8 cellular contexts compared by ENCODE assay signal in genomic region chr10:72334832-72335393, GRCh38. TPM values are rescaled to one million over a fixed set of nuclear protein-coding genes. Genes with fewer than 3 reads are reported as not detected.
DNase-seq lines count a peak whose midpoint lies in the region; ATAC-seq and TF ChIP-seq lines count a peak whose summit lies in the region.

No MANE protein-coding gene starts in this region.

- no peak overlapping the region for H3K9ac ChIP-seq in rectal smooth muscle tissue (ENCODE audit: low read length)

- ATAC-seq in GM18520 (IDR thresholded peaks at IDR 0.05; ENCODE audit: unreplicated experiment) (peak; percentile 39), HG02981 (IDR thresholded peaks at IDR 0.05; ENCODE audit: unreplicated experiment) (peak; percentile 61), RWPE2 (ENCODE audit: low read depth) (peak; percentile 59), heart left ventricle (peak; percentile 49 to 76 (median 62))

- no peaks in the 10 kb centered on the region for H3K9me3 Mint-ChIP-seq in activated naive CD4-positive, alpha-beta T cell treated with anti-CD3 and anti-CD28 coated beads for 36 hours

- DNase-seq in RWPE2 (ENCODE audit: low spot score): peak; percentile 94
- DNase-seq in activated naive CD4-positive, alpha-beta T cell treated with anti-CD3 and anti-CD28 coated beads for 36 hours: peak; percentile 94
- peak; percentile 83 to 93 (median 86) for DNase-seq in heart left ventricle
- no peak for DNase-seq in AG08395 (ENCODE audit: low spot score)
- no peak for DNase-seq in HuH-7 (ENCODE audit: low spot score)

- peak in 1 of 2 donors; percentile 20 for TF ChIP-seq POLR2A in heart left ventricle (IDR thresholded peaks at IDR 0.05)

- 9 to 16% (median 15%) methylated on average over 11 to 15 of the region's 15 CpGs for WGBS in heart left ventricle, 4 donors

- H3K4me1 ChIP-seq in RWPE2 (ENCODE audit: insufficient read depth, poor library complexity, severe bottlenecking): peaks cover 49% of the 10 kb centered on the region
- H3K4me1 ChIP-seq in heart left ventricle: peaks cover 8 to 74% (median 63%) of the 10 kb centered on the region in 12 donors
- H3K4me1 ChIP-seq in rectal smooth muscle tissue (ENCODE audit: control insufficient read depth, insufficient read depth, low read length): peaks cover 6% of the 10 kb centered on the region

- peak overlapping the region; percentile 99 for H3K27ac ChIP-seq in RWPE2 (ENCODE audit: poor library complexity, severe bottlenecking)
- peak overlapping the region; percentile 82 to 98 (median 92) for H3K27ac ChIP-seq in heart left ventricle
- H3K27ac ChIP-seq in rectal smooth muscle tissue (ENCODE audit: low read depth, low read length): peak overlapping the region; percentile 46

- intact Hi-C loops in activated naive CD4-positive, alpha-beta T cell treated with anti-CD3 and anti-CD28 coated beads for 36 hours (cut with micrococcal nuclease): loop anchor here (1.0 to 5.0 kb wide), 7 partner anchors 38 to 563 kb away; partner anchors contain the start of genes ANAPC16, ASCC1 and VSIR
- intact Hi-C loops in heart left ventricle (cut with DNase I): loop anchor here in 9 of 10 donors (5.0 to 10.0 kb wide), 14 partner anchors 63 to 440 kb away; partner anchors contain the start of genes CHST3 (in 1 of the 9) and DDIT4 (in 1 of the 9)

- H3K27ac Mint-ChIP-seq in activated naive CD4-positive, alpha-beta T cell treated with anti-CD3 and anti-CD28 coated beads for 36 hours: peak overlapping the region; percentile 100

- H3K27me3 Mint-ChIP-seq in activated naive CD4-positive, alpha-beta T cell treated with anti-CD3 and anti-CD28 coated beads for 36 hours (ENCODE audit: low read depth): no peaks in the 10 kb centered on the region

- H3K36me3 ChIP-seq in RWPE2 (ENCODE audit: low read depth): peaks cover 21% of the 10 kb centered on the region
- peaks cover 0 to 51% (median 32%) of the 10 kb centered on the region in 9 donors for H3K36me3 ChIP-seq in heart left ventricle
- peaks cover 19% of the 10 kb centered on the region for H3K36me3 ChIP-seq in rectal smooth muscle tissue (ENCODE audit: control insufficient read depth, insufficient read depth, low read length)

- no peaks in the 10 kb centered on the region for H3K27me3 ChIP-seq in RWPE2 (ENCODE audit: insufficient read depth, poor library complexity, severe bottlenecking)
- H3K27me3 ChIP-seq in heart left ventricle: no peaks in the 10 kb centered on the region
- no peaks in the 10 kb centered on the region for H3K27me3 ChIP-seq in rectal smooth muscle tissue (ENCODE audit: control insufficient read depth, insufficient read depth, low read length)

- no peaks in the 10 kb centered on the region for H3K9me3 ChIP-seq in RWPE2 (ENCODE audit: severe bottlenecking)
- no peaks in the 10 kb centered on the region for H3K9me3 ChIP-seq in heart left ventricle

- peak overlapping the region; percentile 65 for H3K4me3 Mint-ChIP-seq in activated naive CD4-positive, alpha-beta T cell treated with anti-CD3 and anti-CD28 coated beads for 36 hours

- H3K36me3 Mint-ChIP-seq in activated naive CD4-positive, alpha-beta T cell treated with anti-CD3 and anti-CD28 coated beads for 36 hours (ENCODE audit: low read depth): peaks cover 27% of the 10 kb centered on the region

- H3K4me3 ChIP-seq in RWPE2 (ENCODE audit: severe bottlenecking) (no peak overlapping the region), heart left ventricle (peak overlapping the region in 1 of 12 donors; percentile 21), rectal smooth muscle tissue (ENCODE audit: low read length) (no peak overlapping the region)

- CTCF ChIA-PET in activated naive CD4-positive, alpha-beta T cell treated with anti-CD3 and anti-CD28 coated beads for 36 hours (lab: Charles Lee): interaction anchor here (0.6 to 14.9 kb wide), 18 partner anchors 9 to 440 kb away, joined by 3 to 195 read pairs (median 4); partner anchors contain the start of gene DDIT4

- TF ChIP-seq CTCF in RWPE2 (IDR thresholded peaks at IDR 0.05; ENCODE audit: poor library complexity, severe bottlenecking) (peak; percentile 57), heart left ventricle (IDR thresholded peaks at IDR 0.05) (peak in 4 of 12 donors; percentile 3 to 43 (median 20))

- H3K4me1 Mint-ChIP-seq in activated naive CD4-positive, alpha-beta T cell treated with anti-CD3 and anti-CD28 coated beads for 36 hours (ENCODE audit: low read depth): peaks cover 69% of the 10 kb centered on the region

RNA-seq across cellular contexts. Expression of gene DNAJB12, which starts 19.8 kb away (rescaled TPM):
- 10 to 100 TPM; 13.7 to 14.1 TPM for total RNA-seq in activated naive CD4-positive, alpha-beta T cell treated with anti-CD3 and anti-CD28 coated beads for 36 hours
- 10 to 100 TPM; 23.8 to 42.5 (median 29.1) TPM for total RNA-seq in heart left ventricle
- 10 to 100 TPM; 21.1 to 36.0 TPM for polyA plus RNA-seq in heart left ventricle

Comparison
In these comparisons a context has a peak if more than half of its experiments do, and no peak if none do; other contexts are left out.
1. DNase-seq: peak in RWPE2 (single experiment), activated naive CD4-positive, alpha-beta T cell treated with anti-CD3 and anti-CD28 coated beads for 36 hours (single experiment) and heart left ventricle (5 of 5); none in AG08395 (single experiment) and HuH-7 (single experiment).
2. H3K27ac ChIP-seq: peak in every context shown above with its lines; median percentile 99 in RWPE2; 92 in heart left ventricle; 46 in rectal smooth muscle tissue.
3. Peak in every context shown above with its lines, with median percentiles within 50 percentile points of each other: ATAC-seq.